In the genomic region with DNA sequence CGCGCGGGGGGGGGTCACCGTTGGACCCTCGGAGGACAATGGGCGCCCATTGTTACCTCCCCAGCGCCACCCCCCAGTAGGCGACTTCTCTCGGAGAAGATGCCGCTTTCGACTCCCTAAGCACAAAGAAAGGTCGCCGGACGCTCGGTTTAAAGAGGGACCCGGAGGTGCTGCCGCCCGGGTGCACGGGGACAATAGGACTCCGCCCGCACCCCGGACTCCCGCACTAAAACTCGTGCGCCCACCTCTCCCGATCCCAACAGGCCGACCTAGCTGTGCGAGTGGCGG, we compare ENCODE assay signal across 7 cellular contexts. TPM values are rescaled to one million over a fixed set of nuclear protein-coding genes. Genes with fewer than 3 reads are reported as not detected.
DNase-seq lines count a peak whose midpoint lies in the region; ATAC-seq and TF ChIP-seq lines count a peak whose summit lies in the region.

No MANE protein-coding gene starts in this region.

- peaks cover 24% of the 10 kb centered on the region for H3K4me1 ChIP-seq in hepatocyte (ENCODE audit: insufficient read depth)

- peaks cover 39% of the 10 kb centered on the region for H3K4me1 Mint-ChIP-seq in activated CD4-positive, alpha-beta memory T cell treated with anti-CD3 and anti-CD28 coated beads, Interleukin-2, amount 10 ng/mL, durations not matched to agents 7 days and 5 days
- H3K4me1 Mint-ChIP-seq in stimulated activated memory B cell treated with anti-CD40 and anti-IgM and Interleukin-4, amounts not matched to agents 10 μg/mL and 1 μg/mL and 100 μg/mL, for 72 hours: peaks cover 60% of the 10 kb centered on the region

- ATAC-seq in GM18870 (IDR thresholded peaks at IDR 0.05; ENCODE audit: unreplicated experiment): peak; percentile 12
- ATAC-seq in HG03064 (IDR thresholded peaks at IDR 0.05; ENCODE audit: low read depth, unreplicated experiment): peak; percentile 16
- no peak for ATAC-seq in stimulated activated memory B cell treated with anti-CD40 and anti-IgM and Interleukin-4, amounts not matched to agents 10 μg/mL and 1 μg/mL and 100 μg/mL, for 72 hours

- no peaks in the 10 kb centered on the region for H3K27me3 Mint-ChIP-seq in activated CD4-positive, alpha-beta memory T cell treated with anti-CD3 and anti-CD28 coated beads, Interleukin-2, amount 10 ng/mL, durations not matched to agents 7 days and 5 days
- no peaks in the 10 kb centered on the region for H3K27me3 Mint-ChIP-seq in stimulated activated memory B cell treated with anti-CD40 and anti-IgM and Interleukin-4, amounts not matched to agents 10 μg/mL and 1 μg/mL and 100 μg/mL, for 72 hours

- no peaks in the 10 kb centered on the region for H3K9me3 Mint-ChIP-seq in activated CD4-positive, alpha-beta memory T cell treated with anti-CD3 and anti-CD28 coated beads, Interleukin-2, amount 10 ng/mL, durations not matched to agents 7 days and 5 days
- H3K9me3 Mint-ChIP-seq in stimulated activated memory B cell treated with anti-CD40 and anti-IgM and Interleukin-4, amounts not matched to agents 10 μg/mL and 1 μg/mL and 100 μg/mL, for 72 hours: no peaks in the 10 kb centered on the region

- H3K79me2 ChIP-seq in hepatocyte: peaks cover 43% of the 10 kb centered on the region

- DNase-seq in activated CD4-positive, alpha-beta memory T cell treated with anti-CD3 and anti-CD28 coated beads, Interleukin-2, amount 10 ng/mL, durations not matched to agents 7 days and 5 days: no peak
- DNase-seq in hepatocyte (ENCODE audit: low spot score) (no peak), NCI-H2081 treated with DMSO at 0.1 percent for 48 hours (lab: John Stamatoyannopoulos, UW) (no peak), NCI-H1105 (lab: John Stamatoyannopoulos, UW) (no peak)

- H4K20me1 ChIP-seq in hepatocyte (ENCODE audit: insufficient read depth, poor library complexity, severe bottlenecking): peaks cover 30% of the 10 kb centered on the region

- peak overlapping the region; percentile 81 for H3K4me3 Mint-ChIP-seq in activated CD4-positive, alpha-beta memory T cell treated with anti-CD3 and anti-CD28 coated beads, Interleukin-2, amount 10 ng/mL, durations not matched to agents 7 days and 5 days
- peak overlapping the region; percentile 97 for H3K4me3 Mint-ChIP-seq in stimulated activated memory B cell treated with anti-CD40 and anti-IgM and Interleukin-4, amounts not matched to agents 10 μg/mL and 1 μg/mL and 100 μg/mL, for 72 hours

- peak overlapping the region; percentile 93 for H3K4me2 ChIP-seq in hepatocyte

- CTCF ChIA-PET in activated CD4-positive, alpha-beta memory T cell treated with anti-CD3 and anti-CD28 coated beads, Interleukin-2, amount 10 ng/mL, durations not matched to agents 7 days and 5 days (lab: Charles Lee): interaction anchor here (0.6 to 1.8 kb wide), 8 partner anchors 12 to 554 kb away, joined by 3 to 13 read pairs (median 6); no protein-coding TSS in a partner anchor

- no peaks in the 10 kb centered on the region for H3K36me3 ChIP-seq in hepatocyte (replicated peaks; ENCODE audit: insufficient read depth, low read depth)

- H3K27ac ChIP-seq in hepatocyte: peak overlapping the region; percentile 95

- H3K27ac Mint-ChIP-seq in activated CD4-positive, alpha-beta memory T cell treated with anti-CD3 and anti-CD28 coated beads, Interleukin-2, amount 10 ng/mL, durations not matched to agents 7 days and 5 days: peak overlapping the region; percentile 81
- H3K27ac Mint-ChIP-seq in stimulated activated memory B cell treated with anti-CD40 and anti-IgM and Interleukin-4, amounts not matched to agents 10 μg/mL and 1 μg/mL and 100 μg/mL, for 72 hours: peak overlapping the region; percentile 94

- under 1% methylated on average over 19 of the region's 29 CpGs for WGBS in hepatocyte (ENCODE audit: low lambda C conversion rate, missing lambda C conversion rate)

- no peak for TF ChIP-seq CTCF in hepatocyte (IDR thresholded peaks at IDR 0.05; ENCODE audit: poor library complexity)

- H2AFZ ChIP-seq in hepatocyte: peak overlapping the region; percentile 77

- H3K9me2 ChIP-seq in hepatocyte (replicated peaks; ENCODE audit: insufficient read depth): no peaks in the 10 kb centered on the region

- H3K4me3 ChIP-seq in hepatocyte: peak overlapping the region; percentile 95

- no peaks in the 10 kb centered on the region for H3K27me3 ChIP-seq in hepatocyte

- no peaks in the 10 kb centered on the region for H3K9me3 ChIP-seq in hepatocyte (ENCODE audit: low read depth)

- POLR2A ChIA-PET in activated CD4-positive, alpha-beta memory T cell treated with anti-CD3 and anti-CD28 coated beads, Interleukin-2, amount 10 ng/mL, durations not matched to agents 7 days and 5 days (lab: Charles Lee): interaction anchor here (0.8 to 4.5 kb wide), 20 partner anchors 12 to 405 kb away, joined by 3 to 36 read pairs (median 6); a partner anchor contains a TSS

- peaks cover 37% of the 10 kb centered on the region for H3K36me3 Mint-ChIP-seq in activated CD4-positive, alpha-beta memory T cell treated with anti-CD3 and anti-CD28 coated beads, Interleukin-2, amount 10 ng/mL, durations not matched to agents 7 days and 5 days (ENCODE audit: low read depth)
- no peaks in the 10 kb centered on the region for H3K36me3 Mint-ChIP-seq in stimulated activated memory B cell treated with anti-CD40 and anti-IgM and Interleukin-4, amounts not matched to agents 10 μg/mL and 1 μg/mL and 100 μg/mL, for 72 hours

RNA-seq across cellular contexts. Expression of a gene that starts 0.3 kb away (rescaled TPM):
- 10 to 100 TPM; 51.1 to 52.2 TPM for total RNA-seq in activated CD4-positive, alpha-beta memory T cell treated with anti-CD3 and anti-CD28 coated beads, Interleukin-2, amount 10 ng/mL, durations not matched to agents 7 days and 5 days
- 19.3 and 26.4 TPM in 2 replicates for total RNA-seq in hepatocyte
- polyA plus RNA-seq in hepatocyte: 31.7 and 33.0 TPM in 2 replicates
